ENCODE assay signal across 8 cellular contexts in genomic region chr5:114362977-114363721, GRCh38. TPM values are rescaled to one million over a fixed set of nuclear protein-coding genes. Genes with fewer than 3 reads are reported as not detected.
DNase-seq lines count a peak whose midpoint lies in the region; ATAC-seq and TF ChIP-seq lines count a peak whose summit lies in the region.

No MANE protein-coding gene starts in this region.

- H3K27ac ChIP-seq in HUES6 (ENCODE audit: low read depth, low read length) (no peak overlapping the region), dorsolateral prefrontal cortex (peak overlapping the region in 46 of 59 donors; percentile 28 to 93 (median 82))

- peak overlapping the region; percentile 62 for H3K4me3 ChIP-seq in BJ (ENCODE audit: low read depth, low read length)
- peak overlapping the region; percentile 96 for H3K4me3 ChIP-seq in HUES6 (ENCODE audit: low read depth, low read length)
- H3K4me3 ChIP-seq in dorsolateral prefrontal cortex, result peak overlapping the region; percentile 63 to 93 (median 80)
- no peak overlapping the region for H3K4me3 ChIP-seq in mucosa of descending colon

- in situ Hi-C loops in KBM-7 (cut with MboI; ENCODE audit: low pct_unique_long_range_greater_than_20kb, low sequenced_read_pairs), result no loop called here

- H3K36me3 ChIP-seq in BJ (ENCODE audit: control insufficient read depth, insufficient read depth, low read length) (no peaks in the 10 kb centered on the region), HUES6 (ENCODE audit: control insufficient read depth, insufficient read depth, low read length) (peaks cover 3% of the 10 kb centered on the region; the same call in 1 of the 2 replicates), mucosa of descending colon (ENCODE audit: low read depth) (no peaks in the 10 kb centered on the region)

- no peaks in the 10 kb centered on the region; the same call in none of the 2 replicates for H3K27me3 ChIP-seq in BJ (ENCODE audit: control insufficient read depth, insufficient read depth, low read length)
- H3K27me3 ChIP-seq in HUES6 (ENCODE audit: control insufficient read depth, insufficient read depth, low read length), result peaks cover 26% of the 10 kb centered on the region
- H3K27me3 ChIP-seq in dorsolateral prefrontal cortex, result peaks cover 0 to 14% (median 0%) of the 10 kb centered on the region in 45 donors

- no peak for TF ChIP-seq CTCF in BJ (IDR thresholded peaks at IDR 0.05; ENCODE audit: insufficient read depth, low read depth, low read length)
- TF ChIP-seq CTCF in dorsolateral prefrontal cortex (IDR thresholded peaks at IDR 0.05 in 54 of 56, conservative IDR thresholded peaks at IDR 0.05 in 2 of 56; ENCODE audit: low read depth in 1 of 56, partially characterized antibody in 56 of 56), result no peak
- no peak for TF ChIP-seq CTCF in mucosa of descending colon (IDR thresholded peaks at IDR 0.05)

- no peak for DNase-seq in BJ (ENCODE audit: low read depth)
- DNase-seq in dorsolateral prefrontal cortex, result peak in 5 of 10 donors; percentile 14 to 47 (median 28)
- DNase-seq in mucosa of descending colon, result peak; percentile 10 to 42 (median 30)
- no peak for DNase-seq in KBM-7
- no peak for DNase-seq in stimulated activated CD8-positive, alpha-beta memory T cell treated with anti-CD3 and anti-CD28 coated beads, Interleukin-4, amount 100 ng/mL, for 48 hours

- intact Hi-C loops in dorsolateral prefrontal cortex (cut with DNase I) (loop anchor here (2.0 to 10.0 kb wide), 3 partner anchors 84 to 308 kb away; no protein-coding TSS in a partner anchor), mucosa of descending colon (cut with DNase I, micrococcal nuclease) (no loop called here)

- no peaks in the 10 kb centered on the region for H3K9me3 ChIP-seq in HUES6 (ENCODE audit: control insufficient read depth, insufficient read depth, low read depth, low read length)
- no peaks in the 10 kb centered on the region for H3K9me3 ChIP-seq in mucosa of descending colon

- peak overlapping the region; percentile 86 for H3K9ac ChIP-seq in HUES6 (ENCODE audit: low read length)

- CTCF ChIA-PET in BJ (lab: Yijun Ruan, JAX), result interaction anchor here (1.4 to 6.2 kb wide), 2 partner anchors 18 to 87 kb away, joined by 4 to 104 read pairs; no protein-coding TSS in a partner anchor

- H3K4me1 ChIP-seq in HUES6 (ENCODE audit: control insufficient read depth, insufficient read depth, low read length) (peaks cover 5% of the 10 kb centered on the region), mucosa of descending colon (ENCODE audit: low read depth) (peaks cover 22% of the 10 kb centered on the region)

- ATAC-seq in mucosa of descending colon (peak; percentile 7), HG03045 (IDR thresholded peaks at IDR 0.05; ENCODE audit: unreplicated experiment) (no peak), HG03521 (IDR thresholded peaks at IDR 0.05; ENCODE audit: unreplicated experiment) (no peak)

- POLR2A ChIA-PET in BJ (lab: Charles Lee), result no interaction called here

RNA-seq across cellular contexts. Expression of gene KCNN2, which starts 1.3 kb away (rescaled TPM):
- 4.6 and 5.1 TPM in 2 replicates for polyA plus RNA-seq in BJ (2011; rRNA removed)
- polyA minus RNA-seq in BJ (2011; rRNA and poly(A)+ RNA removed), result 12.1 and 13.1 TPM in 2 replicates
- 10 to 100 TPM; 12.0 to 45.6 (median 28.9) TPM for total RNA-seq in dorsolateral prefrontal cortex
- total RNA-seq in mucosa of descending colon, result 1 to 10 TPM in 1 of 3 donors, under 1 TPM in 2; 0.48 to 3.5 (median 0.96) TPM

Comparison
In these comparisons a context has a peak if more than half of its experiments do, and no peak if none do; other contexts are left out.
1. DNase-seq: peak in mucosa of descending colon (3 of 3); none in BJ (single experiment), KBM-7 (single experiment) and stimulated activated CD8-positive, alpha-beta memory T cell treated with anti-CD3 and anti-CD28 coated beads, Interleukin-4, amount 100 ng/mL, for 48 hours (single experiment).
2. intact Hi-C loops: an anchor here in dorsolateral prefrontal cortex (2.0 to 10.0 kb wide); none called in mucosa of descending colon.